In genomic region chr18:76803814-76804213, GRCh38 we compare ENCODE assay signal across 8 cellular contexts. TPM values are rescaled to one million over a fixed set of nuclear protein-coding genes. Genes with fewer than 3 reads are reported as not detected.
DNase-seq lines count a peak whose midpoint lies in the region; ATAC-seq and TF ChIP-seq lines count a peak whose summit lies in the region.

No MANE protein-coding gene starts in this region.

- no peaks in the 10 kb centered on the region for H3K4me1 Mint-ChIP-seq in progenitor cell of endocrine pancreas (ENCODE audit: low read depth)

- peaks cover 3% of the 10 kb centered on the region for H3K27me3 Mint-ChIP-seq in progenitor cell of endocrine pancreas

- ATAC-seq in GM21717 (IDR thresholded peaks at IDR 0.05; ENCODE audit: unreplicated experiment) (peak; percentile 73), HG02970 (IDR thresholded peaks at IDR 0.05; ENCODE audit: low FRiP score, unreplicated experiment) (no peak)

- H3K9me3 Mint-ChIP-seq in progenitor cell of endocrine pancreas (ENCODE audit: low read depth), result peaks cover 2% of the 10 kb centered on the region

- TF ChIP-seq CTCF in LNCaP clone FGC (IDR thresholded peaks at IDR 0.05; ENCODE audit: control insufficient read depth, extremely low read depth, insufficient read depth) (peak; percentile 95), progenitor cell of endocrine pancreas (IDR thresholded peaks at IDR 0.05; ENCODE audit: unreplicated experiment) (peak; percentile 73)

- peaks cover 1% of the 10 kb centered on the region for H3K36me3 Mint-ChIP-seq in progenitor cell of endocrine pancreas (ENCODE audit: insufficient read depth)

- DNase-seq in Daoy (ENCODE audit: low read depth), result peak; percentile 63
- DNase-seq in LNCaP clone FGC (ENCODE audit: low read depth), result no peak
- peak; percentile 30 for DNase-seq in SIG-M5 (lab: John Stamatoyannopoulos, UW)
- DNase-seq in activated T-helper 9 cell treated with anti-CD3 and anti-CD28 coated beads, Interleukin-2, amount 50 U/mL, for 16 hours (ENCODE audit: low read depth), result peak; percentile 51
- DNase-seq in globus pallidus (ENCODE audit: low spot score), result peak; percentile 50
- DNase-seq in progenitor cell of endocrine pancreas (ENCODE audit: low spot score, unreplicated experiment), result peak; percentile 24

- H3K4me3 ChIP-seq in LNCaP clone FGC (ENCODE audit: low read depth, low read length), result no peak overlapping the region

- no peak overlapping the region for H3K4me3 Mint-ChIP-seq in progenitor cell of endocrine pancreas (ENCODE audit: low read depth)

- H3K27ac Mint-ChIP-seq in progenitor cell of endocrine pancreas, result no peak overlapping the region

RNA-seq across cellular contexts. Expression of gene ZNF236, which starts 18.5 kb away (rescaled TPM):
- 2.5 and 14.3 TPM in 2 replicates for total RNA-seq in Daoy (2014; rRNA removed; shearing (Covaris generic))
- 28.9 and 32.5 TPM in 2 replicates for total RNA-seq in progenitor cell of endocrine pancreas
